In the genomic region with DNA sequence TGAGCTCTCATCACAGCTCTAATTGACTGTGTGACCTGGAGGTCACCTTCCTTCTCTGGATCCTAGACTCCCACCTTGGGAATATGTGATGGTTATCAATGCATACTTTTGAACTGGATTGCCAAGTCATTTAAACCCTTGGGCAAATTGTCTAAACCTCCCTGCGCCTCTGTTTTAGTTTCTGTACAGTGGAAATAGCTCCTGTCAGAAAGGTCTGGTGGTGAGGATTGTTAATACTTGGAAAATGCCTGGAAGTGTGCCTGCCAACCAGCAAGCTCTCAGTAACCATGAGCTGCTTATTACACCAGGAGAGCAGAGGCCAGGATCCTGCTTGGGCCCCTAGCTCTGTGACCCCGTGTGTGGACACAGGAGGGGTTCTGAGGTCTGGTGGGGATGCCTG, we compare ENCODE assay signal across 16 cellular contexts.
DNase-seq lines count a peak whose midpoint lies in the region; ATAC-seq and TF ChIP-seq lines count a peak whose summit lies in the region.
"Had no signal": no experiment of that assay in that cellular context is flagged by ENCODE, and none has a peak within 500 bp of the region (broad histone marks: within the 10 kb centered on the region; RNA-seq: fewer than 3 reads in every experiment).

No MANE protein-coding gene starts in this region.

- 60 to 73% methylated on average over 1 to 2 of the region's 2 CpGs for WGBS in transverse colon (ENCODE audit: low coverage in 1 of 2), 2 donors

- H3K4me1 Mint-ChIP-seq in activated CD4-positive, alpha-beta T cell treated with anti-CD3 and anti-CD28 coated beads, Interleukin-2, amount 10 ng/mL, durations not matched to agents 7 days and 5 days = peaks cover 14% of the 10 kb centered on the region
- peaks cover 83% of the 10 kb centered on the region for H3K4me1 Mint-ChIP-seq in dendritic cell treated with granulocyte-macrophage colony-stimulating factor and Interleukin-4, amounts not matched to agents 40 ng/mL and 50 ng/mL, for 4 days (ENCODE audit: low read depth)
- peaks cover 62% of the 10 kb centered on the region for H3K4me1 Mint-ChIP-seq in mesothelial cell of epicardium
- H3K4me1 Mint-ChIP-seq in CD8-positive, alpha-beta T cell (ENCODE audit: low read depth) = peaks cover 11% of the 10 kb centered on the region

- H3K27me3 Mint-ChIP-seq in activated CD4-positive, alpha-beta T cell treated with anti-CD3 and anti-CD28 coated beads, Interleukin-2, amount 10 ng/mL, durations not matched to agents 7 days and 5 days = no peaks in the 10 kb centered on the region
- H3K27me3 Mint-ChIP-seq in dendritic cell treated with granulocyte-macrophage colony-stimulating factor and Interleukin-4, amounts not matched to agents 40 ng/mL and 50 ng/mL, for 4 days = no peaks in the 10 kb centered on the region
- no peaks in the 10 kb centered on the region for H3K27me3 Mint-ChIP-seq in mesothelial cell of epicardium (ENCODE audit: low read depth)
- H3K27me3 Mint-ChIP-seq in CD8-positive, alpha-beta T cell (ENCODE audit: low read depth) = no peaks in the 10 kb centered on the region
- H3K27me3 Mint-ChIP-seq: memory B cell had no signal

- H3K4me3 ChIP-seq in transverse colon = no peak overlapping the region
- H3K4me3 ChIP-seq in CD8-positive, alpha-beta T cell (ENCODE audit: low read depth, low read length) = no peak overlapping the region
- H3K4me3 ChIP-seq: right lobe of liver, SJCRH30, tibial artery had no signal

- no peaks in the 10 kb centered on the region for H3K27me3 ChIP-seq in transverse colon
- H3K27me3 ChIP-seq in CD8-positive, alpha-beta T cell (ENCODE audit: insufficient read depth, low read length) = no peaks in the 10 kb centered on the region
- H3K27me3 ChIP-seq: right lobe of liver, SJCRH30, tibial artery had no signal

- H3K9me3 Mint-ChIP-seq in activated CD4-positive, alpha-beta T cell treated with anti-CD3 and anti-CD28 coated beads, Interleukin-2, amount 10 ng/mL, durations not matched to agents 7 days and 5 days = no peaks in the 10 kb centered on the region
- H3K9me3 Mint-ChIP-seq in dendritic cell treated with granulocyte-macrophage colony-stimulating factor and Interleukin-4, amounts not matched to agents 40 ng/mL and 50 ng/mL, for 4 days = no peaks in the 10 kb centered on the region
- no peaks in the 10 kb centered on the region for H3K9me3 Mint-ChIP-seq in mesothelial cell of epicardium
- no peaks in the 10 kb centered on the region for H3K9me3 Mint-ChIP-seq in CD8-positive, alpha-beta T cell
- H3K9me3 Mint-ChIP-seq: H9, memory B cell had no signal

- CTCF ChIA-PET in activated CD4-positive, alpha-beta T cell treated with anti-CD3 and anti-CD28 coated beads, Interleukin-2, amount 10 ng/mL, durations not matched to agents 7 days and 5 days (lab: Charles Lee) = interaction anchor here (1.1 to 2.8 kb wide), 3 partner anchors 9 to 11 kb away, joined by 3 to 9 read pairs (median 4); no protein-coding TSS in a partner anchor
- CTCF ChIA-PET in CD8-positive, alpha-beta T cell (lab: Charles Lee) = no interaction called here

- TF ChIP-seq POLR2A in transverse colon (IDR thresholded peaks at IDR 0.05) = no peak

- ATAC-seq in GM21723 (IDR thresholded peaks at IDR 0.05; ENCODE audit: unreplicated experiment) = no peak
- ATAC-seq in CD8-positive, alpha-beta T cell = no peak

- POLR2A ChIA-PET in activated CD4-positive, alpha-beta T cell treated with anti-CD3 and anti-CD28 coated beads, Interleukin-2, amount 10 ng/mL, durations not matched to agents 7 days and 5 days (lab: Charles Lee) = no interaction called here
- POLR2A ChIA-PET in CD8-positive, alpha-beta T cell (lab: Charles Lee) = no interaction called here

- TF ChIP-seq EP300 in transverse colon (IDR thresholded peaks at IDR 0.05; ENCODE audit: low read depth) = no peak

- in situ Hi-C loops in transverse colon (cut with MboI; ENCODE audit: low pct_ligation_motif_present in 1 of 4, low pct_unique_long_range_greater_than_20kb in 1 of 4, low sequenced_read_pairs in 3 of 4) = no loop called here

- no peak for TF ChIP-seq CTCF in mesothelial cell of epicardium (IDR thresholded peaks at IDR 0.05; ENCODE audit: unreplicated experiment)
- no peak for TF ChIP-seq CTCF in transverse colon (IDR thresholded peaks at IDR 0.05)
- TF ChIP-seq CTCF in CD8-positive, alpha-beta T cell (IDR thresholded peaks at IDR 0.05) = no peak

- peak overlapping the region; percentile 70 to 91 (median 89) for H3K27ac ChIP-seq in transverse colon
- no peak overlapping the region for H3K27ac ChIP-seq in CD8-positive, alpha-beta T cell (ENCODE audit: low read depth, low read length)
- H3K27ac ChIP-seq: right lobe of liver, SJCRH30, tibial artery had no signal

- H3K4me1 ChIP-seq in transverse colon = peaks cover 29 to 59% (median 36%) of the 10 kb centered on the region in 4 donors
- H3K4me1 ChIP-seq in CD8-positive, alpha-beta T cell (ENCODE audit: insufficient read depth, low read length) = peaks cover 6% of the 10 kb centered on the region
- H3K4me1 ChIP-seq: SJCRH30 had no signal

- intact Hi-C loops in dendritic cell treated with granulocyte-macrophage colony-stimulating factor and Interleukin-4, amounts not matched to agents 40 ng/mL and 50 ng/mL, for 4 days (cut with micrococcal nuclease) = loop anchor here (2.0 kb wide), 1 partner anchor 56 kb away; no protein-coding TSS in a partner anchor
- intact Hi-C loops in transverse colon (cut with DNase I; ENCODE audit: low total_unique reads) = no loop called here
- intact Hi-C loops in CD8-positive, alpha-beta T cell (cut with DNase I, micrococcal nuclease) = no loop called here

- no peaks in the 10 kb centered on the region for H3K36me3 ChIP-seq in transverse colon
- no peaks in the 10 kb centered on the region for H3K36me3 ChIP-seq in CD8-positive, alpha-beta T cell (ENCODE audit: insufficient read depth, low read length)
- H3K36me3 ChIP-seq: right lobe of liver, SJCRH30 had no signal

- peaks cover 2% of the 10 kb centered on the region for H3K36me3 Mint-ChIP-seq in activated CD4-positive, alpha-beta T cell treated with anti-CD3 and anti-CD28 coated beads, Interleukin-2, amount 10 ng/mL, durations not matched to agents 7 days and 5 days (ENCODE audit: low read depth)
- H3K36me3 Mint-ChIP-seq in dendritic cell treated with granulocyte-macrophage colony-stimulating factor and Interleukin-4, amounts not matched to agents 40 ng/mL and 50 ng/mL, for 4 days (ENCODE audit: low read depth) = peaks cover 45% of the 10 kb centered on the region
- peaks cover 9% of the 10 kb centered on the region for H3K36me3 Mint-ChIP-seq in mesothelial cell of epicardium
- no peaks in the 10 kb centered on the region for H3K36me3 Mint-ChIP-seq in CD8-positive, alpha-beta T cell
- H3K36me3 Mint-ChIP-seq: memory B cell had no signal

- DNase-seq in activated CD4-positive, alpha-beta T cell treated with anti-CD3 and anti-CD28 coated beads, Interleukin-2, amount 10 ng/mL, durations not matched to agents 7 days and 5 days = no peak
- DNase-seq in activated CD4-positive, alpha-beta T cell treated with anti-CD3 and anti-CD28 coated beads for 1 hour = no peak
- DNase-seq in mesothelial cell of epicardium (ENCODE audit: low spot score in 2 of 2, unreplicated experiment in 2 of 2) = no peak
- no peak for DNase-seq in transverse colon
- DNase-seq in NCI-H2227 treated with DMSO at 0.1 percent for 48 hours (lab: John Stamatoyannopoulos, UW) = no peak
- no peak for DNase-seq in CD8-positive, alpha-beta T cell
- DNase-seq: 8988T; effector CD4-positive, alpha-beta T cell; H9; NCI-H1417 treated with DMSO at 0.1 percent for 48 hours; SJCRH30 had no signal

- H3K4me3 Mint-ChIP-seq in activated CD4-positive, alpha-beta T cell treated with anti-CD3 and anti-CD28 coated beads, Interleukin-2, amount 10 ng/mL, durations not matched to agents 7 days and 5 days = no peak overlapping the region
- no peak overlapping the region for H3K4me3 Mint-ChIP-seq in dendritic cell treated with granulocyte-macrophage colony-stimulating factor and Interleukin-4, amounts not matched to agents 40 ng/mL and 50 ng/mL, for 4 days
- H3K4me3 Mint-ChIP-seq in mesothelial cell of epicardium = no peak overlapping the region
- no peak overlapping the region for H3K4me3 Mint-ChIP-seq in CD8-positive, alpha-beta T cell
- H3K4me3 Mint-ChIP-seq: memory B cell had no signal

- peak overlapping the region; percentile 57 for H3K27ac Mint-ChIP-seq in activated CD4-positive, alpha-beta T cell treated with anti-CD3 and anti-CD28 coated beads, Interleukin-2, amount 10 ng/mL, durations not matched to agents 7 days and 5 days
- peak overlapping the region; percentile 87 for H3K27ac Mint-ChIP-seq in dendritic cell treated with granulocyte-macrophage colony-stimulating factor and Interleukin-4, amounts not matched to agents 40 ng/mL and 50 ng/mL, for 4 days
- peak overlapping the region; percentile 87 for H3K27ac Mint-ChIP-seq in mesothelial cell of epicardium
- H3K27ac Mint-ChIP-seq in CD8-positive, alpha-beta T cell = no peak overlapping the region
- H3K27ac Mint-ChIP-seq: memory B cell had no signal

- no peaks in the 10 kb centered on the region for H3K9me3 ChIP-seq in transverse colon
- no peaks in the 10 kb centered on the region for H3K9me3 ChIP-seq in CD8-positive, alpha-beta T cell (ENCODE audit: low read length)
- H3K9me3 ChIP-seq: right lobe of liver, SJCRH30, tibial artery had no signal
